ENCODE assay signal across 19 cellular contexts in genomic region chr10:17138450-17139062, GRCh38. TPM values are rescaled to one million over a fixed set of nuclear protein-coding genes. Genes with fewer than 3 reads are reported as not detected.
DNase-seq lines count a peak whose midpoint lies in the region; ATAC-seq lines count a peak whose summit lies in the region.
"Had no signal": no experiment of that assay in that cellular context is flagged by ENCODE, and none has a peak within 500 bp of the region (broad histone marks: within the 10 kb centered on the region; RNA-seq: fewer than 3 reads in every experiment).

No MANE protein-coding gene starts in this region.

- peaks cover 1% of the 10 kb centered on the region for H3K4me1 ChIP-seq in mesenchymal stem cell (ENCODE audit: control insufficient read depth, insufficient read depth, low read depth, low read length)
- H3K4me1 ChIP-seq: A549 had no signal

- H3K9me3 ChIP-seq in mesenchymal stem cell (ENCODE audit: control insufficient read depth, low read length), result no peaks in the 10 kb centered on the region
- H3K9me3 ChIP-seq: SJCRH30 had no signal

- H3K27me3 ChIP-seq in mesenchymal stem cell (ENCODE audit: control insufficient read depth in 1 of 2, insufficient read depth in 1 of 2, low read length in 2 of 2), result no peaks in the 10 kb centered on the region
- H3K27me3 ChIP-seq: SJCRH30 had no signal

- H3K4ac ChIP-seq in mesenchymal stem cell (ENCODE audit: low read depth in 1 of 2, low read length in 2 of 2), result no peak overlapping the region

- no peak overlapping the region for H3K27ac ChIP-seq in mesenchymal stem cell (ENCODE audit: low read length, poor library complexity, severe bottlenecking)
- H3K27ac ChIP-seq: A549, SJCRH30 had no signal

- H2BK5ac ChIP-seq in mesenchymal stem cell (ENCODE audit: low read depth, low read length, poor library complexity, severe bottlenecking), result no peak overlapping the region

- H2AFZ ChIP-seq in mesenchymal stem cell (ENCODE audit: low read depth, low read length), result no peak overlapping the region
- H2AFZ ChIP-seq: GM23338 had no signal

- no peaks in the 10 kb centered on the region for H3K36me3 ChIP-seq in mesenchymal stem cell (ENCODE audit: control insufficient read depth in 1 of 2, insufficient read depth in 2 of 2, low read depth in 1 of 2, low read length in 2 of 2)
- H3K36me3 ChIP-seq: SJCRH30 had no signal

- H2BK15ac ChIP-seq in mesenchymal stem cell (ENCODE audit: low read depth, poor library complexity, severe bottlenecking), result no peak overlapping the region

- no peak overlapping the region for H4K91ac ChIP-seq in mesenchymal stem cell (ENCODE audit: low read length)

- no peak overlapping the region for H3K4me2 ChIP-seq in mesenchymal stem cell (ENCODE audit: low read length, poor library complexity, severe bottlenecking)
- H3K4me2 ChIP-seq: A549, GM23338 had no signal

- no peak overlapping the region for H2BK120ac ChIP-seq in mesenchymal stem cell (ENCODE audit: low read depth, low read length)

- H3K79me1 ChIP-seq in mesenchymal stem cell (replicated peaks; ENCODE audit: low read length, poor library complexity, severe bottlenecking), result no peaks in the 10 kb centered on the region

- WGBS in mesenchymal stem cell, result 100% methylated on average over 4 of the region's 5 CpGs

- no peak for ATAC-seq in HG03460 (IDR thresholded peaks at IDR 0.05; ENCODE audit: unreplicated experiment)
- no peak for ATAC-seq in GM19467 (IDR thresholded peaks at IDR 0.05; ENCODE audit: unreplicated experiment)
- no peak for ATAC-seq in HG03571 (IDR thresholded peaks at IDR 0.05; ENCODE audit: unreplicated experiment)
- ATAC-seq: A549, GM23338 had no signal

- H3K14ac ChIP-seq in mesenchymal stem cell (ENCODE audit: low read length in 2 of 2), result no peak overlapping the region

- no peak overlapping the region for H2BK12ac ChIP-seq in mesenchymal stem cell (ENCODE audit: low read length in 2 of 2)

- H2AK5ac ChIP-seq in mesenchymal stem cell (ENCODE audit: low read length, severe bottlenecking), result peak overlapping the region; percentile 75

- H4K8ac ChIP-seq in mesenchymal stem cell (ENCODE audit: low read length), result no peak overlapping the region

- no peak overlapping the region for H3K23ac ChIP-seq in mesenchymal stem cell (ENCODE audit: low read length in 2 of 2)

- H3K9ac ChIP-seq in mesenchymal stem cell (ENCODE audit: low read length), result no peak overlapping the region

- H3K4me3 ChIP-seq in mesenchymal stem cell (ENCODE audit: insufficient read depth in 1 of 2, low read depth in 1 of 2, low read length in 2 of 2), result no peak overlapping the region
- H3K4me3 ChIP-seq: A549, GM23338, SJCRH30 had no signal

- no peak overlapping the region for H3K18ac ChIP-seq in mesenchymal stem cell (ENCODE audit: low read depth in 1 of 2, low read length in 2 of 2)

- DNase-seq in COLO829 (ENCODE audit: low spot score) (peak; percentile 61), RPMI7951 (ENCODE audit: low read depth) (peak; percentile 13), fibroblast of peridontal ligament (ENCODE audit: extremely low read depth) (peak; percentile 59), mesenchymal stem cell (no peak)
- DNase-seq: C1 segment of cervical spinal cord; DMS 273 treated with DMSO at 0.1 percent for 48 hours; NCI-H1417 treated with DMSO at 0.1 percent for 48 hours; NCI-H2029; NCI-H2171; NCI-H446; NK-92 treated with Interleukin-12 subunit alpha and Interleukin-12 subunit beta, amount 100 ng/mL, for 24 hours had no signal

RNA-seq across cellular contexts. Expression of gene CUBN, which starts 8.9 kb away (rescaled TPM):
- 0.98 and 2.9 TPM in 2 replicates for total RNA-seq in RPMI7951 (2014; rRNA removed; shearing (Covaris generic))
- polyA plus RNA-seq in mesenchymal stem cell (2013, experiment 1 of 2), result 1.2 TPM
- polyA plus RNA-seq in mesenchymal stem cell (2013, experiment 2 of 2), result 0.86 TPM
- total RNA-seq: HT-29 had no signal
- polyA plus RNA-seq: IgD-negative memory B cell had no signal
